In the genomic region with DNA sequence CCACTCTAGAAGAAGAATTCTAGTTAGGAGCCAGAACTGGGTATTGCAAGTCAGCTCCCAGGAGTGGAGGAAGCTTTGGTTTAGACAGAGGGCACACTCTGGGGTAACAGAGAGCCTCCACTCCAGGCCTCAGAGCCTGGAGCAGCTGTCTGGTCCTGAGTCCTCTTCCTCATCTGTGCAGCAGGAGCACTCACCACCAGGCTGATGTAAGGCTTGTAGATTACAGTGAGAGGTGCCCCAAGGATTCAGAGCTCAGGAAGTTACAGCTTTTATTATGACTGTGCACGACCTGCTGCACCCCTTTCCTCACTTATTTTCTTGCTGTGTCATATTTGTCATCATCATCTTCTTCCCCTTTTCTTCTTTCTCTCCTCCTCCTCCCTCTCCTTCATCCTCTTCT, we compare ENCODE assay signal across 28 cellular contexts.
"Had no signal": no experiment of that assay in that cellular context is flagged by ENCODE, and none has a peak within 500 bp of the region (broad histone marks: within the 10 kb centered on the region; RNA-seq: fewer than 3 reads in every experiment).

No MANE protein-coding gene starts in this region.

- H3K4me3 Mint-ChIP-seq: activated naive CD8-positive, alpha-beta T cell treated with anti-CD3 and anti-CD28 coated beads for 36 hours; activated T-cell treated with anti-CD3 and anti-CD28 coated beads, Interleukin-2, amount 50 U/mL, for 4 hours; nephron; stimulated activated memory B cell treated with anti-CD40 and anti-IgM and Interleukin-4, amounts not matched to agents 10 μg/mL and 1 μg/mL and 100 μg/mL, for 72 hours; stimulated activated naive CD8-positive, alpha-beta T cell treated with anti-CD3 and anti-CD28 coated beads, Interleukin-15, amount 100 ng/mL, for 72 hours; type B pancreatic cell had no signal

- H3K36me3 ChIP-seq: adrenal gland, left ventricle myocardium inferior, ovary, vagina had no signal

- ATAC-seq: activated T-cell treated with anti-CD3 and anti-CD28 coated beads, Interleukin-2, amount 50 U/mL, for 4 hours; body of pancreas; sciatic nerve; stimulated activated memory B cell treated with anti-CD40 and anti-IgM and Interleukin-4, amounts not matched to agents 10 μg/mL and 1 μg/mL and 100 μg/mL, for 72 hours; stimulated activated naive CD8-positive, alpha-beta T cell treated with anti-CD3 and anti-CD28 coated beads, Interleukin-15, amount 100 ng/mL, for 72 hours had no signal

- H3K9me3 ChIP-seq: adrenal gland, body of pancreas, left ventricle myocardium inferior, ovary, vagina had no signal

- H3K27me3 ChIP-seq: adrenal gland, body of pancreas, ovary, vagina had no signal

- H3K27me3 Mint-ChIP-seq: progenitor cell of endocrine pancreas had no signal

- DNase-seq: activated CD4-positive, alpha-beta T cell treated with anti-CD3 and anti-CD28 coated beads for 4 hours; activated CD4-positive, alpha-beta T cell treated with anti-CD3 and anti-CD28 coated beads, Interleukin-2, amount 50 U/mL, for 4 hours; activated CD4-positive, CD25-positive, alpha-beta regulatory T cell; activated naive CD4-positive, alpha-beta T cell; activated naive CD8-positive, alpha-beta T cell treated with anti-CD3 and anti-CD28 coated beads for 36 hours; activated T-cell treated with anti-CD3 and anti-CD28 coated beads, Interleukin-2, amount 50 U/mL, for 4 hours; adrenal gland; aorta; body of pancreas; effector CD8-positive, alpha-beta T cell; islet precursor cell; left ventricle myocardium inferior; mesendoderm; ovary; retina; stimulated activated CD4-positive, alpha-beta T cell treated with anti-CD3 and anti-CD28 coated beads, Interleukin-12 subunit alpha, Interleukin-12 subunit beta, amount 100 ng/mL, for 4 hours; stimulated activated CD4-positive, alpha-beta T cell treated with anti-CD3 and anti-CD28 coated beads, Interleukin-4, amount 100 ng/mL, for 1 hour; stimulated activated naive CD8-positive, alpha-beta T cell treated with anti-CD3 and anti-CD28 coated beads, Interleukin-15, amount 100 ng/mL, for 72 hours; substantia nigra had no signal

- H3K4me1 Mint-ChIP-seq: activated naive CD8-positive, alpha-beta T cell treated with anti-CD3 and anti-CD28 coated beads for 36 hours; stimulated activated memory B cell treated with anti-CD40 and anti-IgM and Interleukin-4, amounts not matched to agents 10 μg/mL and 1 μg/mL and 100 μg/mL, for 72 hours; stimulated activated naive CD8-positive, alpha-beta T cell treated with anti-CD3 and anti-CD28 coated beads, Interleukin-15, amount 100 ng/mL, for 72 hours had no signal

- H3K4me1 ChIP-seq: adrenal gland, body of pancreas, left ventricle myocardium inferior, vagina had no signal

- H3K4me3 ChIP-seq: adrenal gland, body of pancreas, left ventricle myocardium inferior, lung, ovary, skin epidermis, vagina had no signal

- H3K27ac ChIP-seq: adrenal gland, body of pancreas, epithelial cell of prostate, left ventricle myocardium inferior, ovary, skin epidermis, vagina had no signal

- H3K9me3 Mint-ChIP-seq: activated naive CD8-positive, alpha-beta T cell treated with anti-CD3 and anti-CD28 coated beads for 36 hours; activated T-cell treated with anti-CD3 and anti-CD28 coated beads, Interleukin-2, amount 50 U/mL, for 4 hours; nephron; stimulated activated memory B cell treated with anti-CD40 and anti-IgM and Interleukin-4, amounts not matched to agents 10 μg/mL and 1 μg/mL and 100 μg/mL, for 72 hours; stimulated activated naive CD8-positive, alpha-beta T cell treated with anti-CD3 and anti-CD28 coated beads, Interleukin-15, amount 100 ng/mL, for 72 hours; type B pancreatic cell had no signal

- H3K36me3 Mint-ChIP-seq: activated naive CD8-positive, alpha-beta T cell treated with anti-CD3 and anti-CD28 coated beads for 36 hours; stimulated activated memory B cell treated with anti-CD40 and anti-IgM and Interleukin-4, amounts not matched to agents 10 μg/mL and 1 μg/mL and 100 μg/mL, for 72 hours; type B pancreatic cell had no signal

- H3K27ac Mint-ChIP-seq: activated naive CD8-positive, alpha-beta T cell treated with anti-CD3 and anti-CD28 coated beads for 36 hours; nephron; progenitor cell of endocrine pancreas; stimulated activated memory B cell treated with anti-CD40 and anti-IgM and Interleukin-4, amounts not matched to agents 10 μg/mL and 1 μg/mL and 100 μg/mL, for 72 hours; stimulated activated naive CD8-positive, alpha-beta T cell treated with anti-CD3 and anti-CD28 coated beads, Interleukin-15, amount 100 ng/mL, for 72 hours; type B pancreatic cell had no signal
